8 cellular contexts compared by ENCODE assay signal in the genomic region with DNA sequence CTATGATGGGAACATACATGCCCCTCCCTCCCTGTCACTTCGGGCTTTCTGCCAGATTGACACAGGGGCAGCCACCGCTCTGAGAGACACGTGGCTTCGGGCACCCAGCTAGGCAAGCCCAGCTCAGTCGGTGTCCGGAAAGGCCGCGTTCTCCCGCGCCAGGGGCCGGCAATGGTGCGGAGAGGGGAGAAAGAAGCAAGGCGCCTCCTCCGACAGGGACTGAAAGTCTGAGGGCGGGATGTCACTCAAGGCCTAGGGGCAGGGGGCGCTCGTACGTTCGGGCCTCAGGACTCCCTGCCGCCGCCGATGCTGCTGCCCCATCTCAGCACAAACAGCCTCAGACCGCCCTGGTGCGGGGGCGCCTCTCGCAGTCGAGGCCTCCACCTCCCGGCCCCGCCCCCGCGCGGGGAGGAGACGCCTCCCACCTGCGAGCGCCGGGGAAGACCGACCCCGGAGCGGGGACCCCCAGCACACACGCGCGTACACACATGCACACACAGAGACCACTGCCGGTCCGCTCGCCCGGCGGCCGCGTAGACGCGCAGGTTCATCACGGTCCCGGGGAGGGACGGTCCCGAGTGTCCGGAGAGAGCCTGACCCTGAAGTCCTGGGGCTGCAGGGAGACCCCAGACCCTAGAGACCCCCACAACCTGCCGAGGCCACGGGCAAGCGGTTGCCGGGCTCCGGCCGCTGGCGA. TPM values are rescaled to one million over a fixed set of nuclear protein-coding genes. Genes with fewer than 3 reads are reported as not detected.
DNase-seq lines count a peak whose midpoint lies in the region; ATAC-seq and TF ChIP-seq lines count a peak whose summit lies in the region.

No MANE protein-coding gene starts in this region.

- H2BK15ac ChIP-seq in mesenchymal stem cell (ENCODE audit: low read depth, poor library complexity, severe bottlenecking) = no peak overlapping the region

- H3K27ac ChIP-seq in OCI-LY7 (ENCODE audit: low read depth, low read length, poor library complexity, severe bottlenecking) = no peak overlapping the region
- no peak overlapping the region for H3K27ac ChIP-seq in mesenchymal stem cell (ENCODE audit: low read length, poor library complexity, severe bottlenecking)

- no peak overlapping the region for H3K14ac ChIP-seq in mesenchymal stem cell (ENCODE audit: low read length in 2 of 2)

- no peak overlapping the region for H2BK5ac ChIP-seq in mesenchymal stem cell (ENCODE audit: low read depth, low read length, poor library complexity, severe bottlenecking)

- peak overlapping the region; percentile 43 for H3K4me2 ChIP-seq in OCI-LY7 (ENCODE audit: low read length)
- peak overlapping the region; percentile 97 for H3K4me2 ChIP-seq in mesenchymal stem cell (ENCODE audit: low read length, poor library complexity, severe bottlenecking)

- H3K36me3 ChIP-seq in OCI-LY7 (ENCODE audit: insufficient read depth, low read length) (no peaks in the 10 kb centered on the region), mesenchymal stem cell (ENCODE audit: control insufficient read depth in 1 of 2, insufficient read depth in 2 of 2, low read depth in 1 of 2, low read length in 2 of 2) (no peaks in the 10 kb centered on the region)

- H3K4ac ChIP-seq in mesenchymal stem cell (ENCODE audit: low read depth in 1 of 2, low read length in 2 of 2) = no peak overlapping the region

- no peaks in the 10 kb centered on the region for H3K79me1 ChIP-seq in mesenchymal stem cell (replicated peaks; ENCODE audit: low read length, poor library complexity, severe bottlenecking)

- intact Hi-C loops in OCI-LY7 (cut with micrococcal nuclease; ENCODE audit: unreplicated experiment) = no loop called here

- ATAC-seq in GM21723 (IDR thresholded peaks at IDR 0.05; ENCODE audit: unreplicated experiment) (no peak), GM18867 (IDR thresholded peaks at IDR 0.05; ENCODE audit: unreplicated experiment) (no peak)

- DNase-seq in NCI-H2081 (lab: John Stamatoyannopoulos, UW) = peak; percentile 35 to 59
- DNase-seq in NCI-H2081 treated with DMSO at 0.1 percent for 48 hours (lab: John Stamatoyannopoulos, UW) = no peak
- peak; percentile 66 for DNase-seq in OCI-LY7 (ENCODE audit: low spot score)
- peak; percentile 10 for DNase-seq in activated naive CD8-positive, alpha-beta T cell treated with anti-CD3 and anti-CD28 coated beads, Interleukin-2, amount 50 U/mL, for 16 hours (ENCODE audit: low read depth, low spot score)
- peak; percentile 18 for DNase-seq in mesenchymal stem cell
- peak; percentile 3 to 47 (median 28) for DNase-seq in stimulated activated naive CD4-positive, alpha-beta T cell (lab: John Stamatoyannopoulos, UW)

- H2AFZ ChIP-seq in OCI-LY7 (ENCODE audit: low read length) = no peak overlapping the region
- no peak overlapping the region for H2AFZ ChIP-seq in mesenchymal stem cell (ENCODE audit: low read depth, low read length)

- peak overlapping the region; percentile 5 for H4K91ac ChIP-seq in mesenchymal stem cell (ENCODE audit: low read length)

- no peaks in the 10 kb centered on the region for H3K9me2 ChIP-seq in OCI-LY7 (ENCODE audit: insufficient read depth, low read length)

- H3K27me3 ChIP-seq in mesenchymal stem cell (ENCODE audit: control insufficient read depth in 1 of 2, insufficient read depth in 1 of 2, low read length in 2 of 2) = peaks cover 82 to 90% of the 10 kb centered on the region in 2 experiments

- no peaks in the 10 kb centered on the region for H3K79me2 ChIP-seq in OCI-LY7 (ENCODE audit: insufficient read depth, low read depth, low read length)

- no peaks in the 10 kb centered on the region for H4K20me1 ChIP-seq in OCI-LY7 (ENCODE audit: insufficient read depth, low read length)

- no peak overlapping the region for H4K8ac ChIP-seq in mesenchymal stem cell (ENCODE audit: low read length)

- CTCF ChIA-PET in OCI-LY7 (lab: Charles Lee; ENCODE audit: unreplicated experiment) = no interaction called here

- no peak overlapping the region for H2AK5ac ChIP-seq in mesenchymal stem cell (ENCODE audit: low read length, severe bottlenecking)

- no peak overlapping the region for H2BK120ac ChIP-seq in mesenchymal stem cell (ENCODE audit: low read depth, low read length)

- WGBS in mesenchymal stem cell = 1% methylated on average over 49 of the region's 63 CpGs

- H3K23ac ChIP-seq in mesenchymal stem cell (ENCODE audit: low read length in 2 of 2) = peak overlapping the region in 1 of 2 experiments; percentile 51

- peak; percentile 66 for TF ChIP-seq CTCF in OCI-LY7 (conservative IDR thresholded peaks at IDR 0.05; ENCODE audit: low read length)

- H3K4me1 ChIP-seq in OCI-LY7 (ENCODE audit: insufficient read depth, low read length, poor library complexity, severe bottlenecking) (peaks cover 38% of the 10 kb centered on the region), mesenchymal stem cell (ENCODE audit: control insufficient read depth, insufficient read depth, low read depth, low read length) (peaks cover 31% of the 10 kb centered on the region)

- H2BK12ac ChIP-seq in mesenchymal stem cell (ENCODE audit: low read length in 2 of 2) = no peak overlapping the region

- H3K9me3 ChIP-seq in OCI-LY7 (ENCODE audit: low read length) (no peaks in the 10 kb centered on the region), mesenchymal stem cell (ENCODE audit: control insufficient read depth, low read length) (no peaks in the 10 kb centered on the region)

- no TSS peak for BruUV-seq in OCI-LY7 (replicated peaks; lab: Mats Ljungman, UMichigan)

- H3K4me3 ChIP-seq in OCI-LY7 (ENCODE audit: low read depth, low read length, poor library complexity, severe bottlenecking) (no peak overlapping the region), mesenchymal stem cell (ENCODE audit: insufficient read depth in 1 of 2, low read depth in 1 of 2, low read length in 2 of 2) (peak overlapping the region; percentile 13 to 27)

- H3K9ac ChIP-seq in mesenchymal stem cell (ENCODE audit: low read length) = no peak overlapping the region

- H3K18ac ChIP-seq in mesenchymal stem cell (ENCODE audit: low read depth in 1 of 2, low read length in 2 of 2) = no peak overlapping the region

- POLR2A ChIA-PET in OCI-LY7 (lab: Charles Lee) = no interaction called here

RNA-seq across cellular contexts. Expression of a gene that starts 1.9 kb away (rescaled TPM):
- 0.21 and 0.73 TPM in 2 replicates for total RNA-seq in OCI-LY7 (2014; rRNA removed; shearing (Covaris generic))
- total RNA-seq in OCI-LY7 (2022) = 0.85 and 1.3 TPM in 2 replicates
- polyA plus RNA-seq in mesenchymal stem cell (2013, experiment 1 of 2) = 0.04 TPM
- polyA plus RNA-seq in mesenchymal stem cell (2013, experiment 2 of 2) = 0.01 TPM
